Comparison of ENCODE assay signal across 27 cellular contexts in the genomic region with DNA sequence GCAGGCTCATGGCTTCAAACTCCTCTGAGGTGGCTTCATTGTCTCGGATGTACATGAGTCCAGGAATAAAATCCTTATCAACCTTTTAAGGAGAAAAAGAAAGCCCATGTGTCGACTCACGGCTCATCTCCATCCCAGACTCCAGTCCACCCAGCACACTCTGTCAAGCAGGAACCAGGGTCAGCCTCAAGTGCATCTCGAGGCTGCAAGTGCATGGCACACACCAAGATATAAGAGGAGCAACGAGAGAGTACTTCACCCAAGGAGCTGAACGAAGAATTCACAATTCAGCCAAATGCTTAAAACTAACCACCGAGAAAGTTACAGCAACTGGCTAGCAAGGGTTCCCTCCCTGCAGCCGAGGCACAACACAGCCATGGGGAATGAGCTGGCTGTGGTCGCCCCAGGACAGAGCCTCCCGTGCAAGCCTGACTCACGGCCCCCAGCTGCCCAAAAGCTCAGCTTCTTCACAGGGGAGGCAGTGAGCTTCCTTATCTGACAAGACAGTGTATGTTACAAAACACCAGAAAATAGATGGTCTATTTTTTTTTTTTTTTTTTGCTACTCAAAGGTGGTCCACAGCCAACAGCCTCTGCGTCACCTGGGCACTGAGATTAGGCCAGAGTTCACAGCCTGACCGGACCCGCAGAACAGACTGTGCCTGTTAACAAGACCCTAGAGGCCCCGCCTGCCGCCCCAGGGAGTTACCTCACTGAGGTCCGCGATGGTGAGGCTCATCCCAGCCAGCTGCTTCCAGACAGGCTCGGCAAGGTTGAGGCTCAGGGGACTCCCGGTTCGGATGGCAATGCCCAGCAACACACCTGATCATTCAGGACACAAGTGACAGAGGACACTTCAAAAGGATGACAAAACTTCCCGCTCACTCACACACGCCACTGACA. TPM values are rescaled to one million over a fixed set of nuclear protein-coding genes. Genes with fewer than 3 reads are reported as not detected.
DNase-seq lines count a peak whose midpoint lies in the region; ATAC-seq and TF ChIP-seq lines count a peak whose summit lies in the region.
"Had no signal": no experiment of that assay in that cellular context is flagged by ENCODE, and none has a peak within 500 bp of the region (broad histone marks: within the 10 kb centered on the region; RNA-seq: fewer than 3 reads in every experiment).

No MANE protein-coding gene starts in this region.

- peak overlapping the region in 2 of 3 donors; percentile 28 to 74 for H3K27ac Mint-ChIP-seq in CD4-positive, CD25-positive, alpha-beta regulatory T cell
- H3K27ac Mint-ChIP-seq in endodermal cell = no peak overlapping the region
- H3K27ac Mint-ChIP-seq: CD8-positive, alpha-beta T cell; WTC11 had no signal

- H3K9me1 ChIP-seq in IMR-90 (ENCODE audit: insufficient read depth, low read length) = no peaks in the 10 kb centered on the region

- CTCF ChIA-PET in IMR-90 (lab: Yijun Ruan, JAX) = interaction anchor here (1.0 kb wide), 1 partner anchor 8 kb away, joined by 4 read pairs; no protein-coding TSS in a partner anchor

- H3K4me1 Mint-ChIP-seq in CD4-positive, CD25-positive, alpha-beta regulatory T cell = peaks cover 0 to 8% (median 0%) of the 10 kb centered on the region in 4 donors
- no peaks in the 10 kb centered on the region for H3K4me1 Mint-ChIP-seq in endodermal cell
- H3K4me1 Mint-ChIP-seq: naive thymus-derived CD8-positive, alpha-beta T cell; WTC11 had no signal

- no peak overlapping the region for H3K18ac ChIP-seq in IMR-90 (ENCODE audit: low read depth, low read length)

- H3K4me1 ChIP-seq in CD4-positive, CD25-positive, alpha-beta regulatory T cell (ENCODE audit: control insufficient read depth, insufficient read depth, low read length, poor library complexity, severe bottlenecking) = no peaks in the 10 kb centered on the region
- H3K4me1 ChIP-seq in IMR-90 (ENCODE audit: control insufficient read depth, insufficient read depth, low read length) = peaks cover 2% of the 10 kb centered on the region; the same call in 1 of the 2 replicates
- no peaks in the 10 kb centered on the region for H3K4me1 ChIP-seq in endodermal cell (ENCODE audit: control insufficient read depth, insufficient read depth, low read length)
- no peaks in the 10 kb centered on the region for H3K4me1 ChIP-seq in sigmoid colon
- no peaks in the 10 kb centered on the region for H3K4me1 ChIP-seq in vagina
- H3K4me1 ChIP-seq: pancreas had no signal

- H3K4me3 Mint-ChIP-seq in CD4-positive, CD25-positive, alpha-beta regulatory T cell = no peak overlapping the region
- H3K4me3 Mint-ChIP-seq in endodermal cell = no peak overlapping the region
- H3K4me3 Mint-ChIP-seq: CD8-positive, alpha-beta T cell; naive thymus-derived CD8-positive, alpha-beta T cell; WTC11 had no signal

- no peak overlapping the region for H2BK15ac ChIP-seq in IMR-90 (ENCODE audit: low read depth, low read length)

- no peak overlapping the region for H2AK5ac ChIP-seq in IMR-90 (ENCODE audit: low read depth, low read length)

- H3K27me3 Mint-ChIP-seq in CD4-positive, CD25-positive, alpha-beta regulatory T cell = no peaks in the 10 kb centered on the region
- H3K27me3 Mint-ChIP-seq in endodermal cell (ENCODE audit: insufficient read depth) = no peaks in the 10 kb centered on the region
- H3K27me3 Mint-ChIP-seq: naive thymus-derived CD8-positive, alpha-beta T cell had no signal

- POLR2A ChIA-PET in IMR-90 (lab: Charles Lee; ENCODE audit: unreplicated experiment) = no interaction called here

- no peak overlapping the region for H2AFZ ChIP-seq in IMR-90 (replicated peaks; ENCODE audit: low read length, poor library complexity)

- no TSS peak for BruUV-seq in IMR-90 (replicated peaks; lab: Mats Ljungman, UMichigan)

- no peak for TF ChIP-seq POLR2A in IMR-90 (IDR thresholded peaks at IDR 0.05; ENCODE audit: low read depth, low read length)
- TF ChIP-seq POLR2A in sigmoid colon (IDR thresholded peaks at IDR 0.05) = no peak
- TF ChIP-seq POLR2A in vagina (IDR thresholded peaks at IDR 0.05) = no peak

- H4K91ac ChIP-seq in IMR-90 (ENCODE audit: insufficient read depth, low read depth, low read length) = no peak overlapping the region

- H3K36me3 ChIP-seq in CD4-positive, CD25-positive, alpha-beta regulatory T cell (ENCODE audit: control insufficient read depth, insufficient read depth, low read length) = peaks cover 68% of the 10 kb centered on the region
- H3K36me3 ChIP-seq in IMR-90 (ENCODE audit: control insufficient read depth, insufficient read depth, low read length) (peaks cover 46% of the 10 kb centered on the region), endodermal cell (ENCODE audit: control insufficient read depth, insufficient read depth, low read length) (peaks cover 82% of the 10 kb centered on the region), sigmoid colon (peaks cover 32 to 89% (median 69%) of the 10 kb centered on the region in 4 donors), vagina (peaks cover 4 to 60% of the 10 kb centered on the region in 2 donors)

- H3K56ac ChIP-seq in IMR-90 (ENCODE audit: extremely low read depth, insufficient read depth, low read length) = no peak overlapping the region

- peak overlapping the region; percentile 28 for H2AK9ac ChIP-seq in IMR-90 (replicated peaks; ENCODE audit: low read depth, low read length, poor library complexity)

- H3K27ac ChIP-seq in CD4-positive, CD25-positive, alpha-beta regulatory T cell (ENCODE audit: insufficient read depth, low read length, poor library complexity, severe bottlenecking) = no peak overlapping the region
- H3K27ac ChIP-seq in IMR-90 (ENCODE audit: insufficient read depth, low read length) (no peak overlapping the region), endodermal cell (ENCODE audit: low read depth, low read length) (no peak overlapping the region), sigmoid colon (no peak overlapping the region), vagina (no peak overlapping the region)
- H3K27ac ChIP-seq: pancreas, RWPE1 had no signal

- no peak overlapping the region for H2BK120ac ChIP-seq in IMR-90 (ENCODE audit: low read depth, low read length)

- no peak for DNase-seq in CD4-positive, CD25-positive, alpha-beta regulatory T cell
- DNase-seq in IMR-90 (peak; percentile 66), endodermal cell (peak; percentile 26), sigmoid colon (peak; percentile 61), left cardiac atrium (no peak), vagina (ENCODE audit: extremely low spot score in 2 of 2) (no peak), SHP77 (lab: John Stamatoyannopoulos, UW) (no peak)
- DNase-seq: activated CD4-positive, alpha-beta T cell treated with anti-CD3 and anti-CD28 coated beads, Interleukin-2, amount 50 U/mL, for 4 hours; activated gamma-delta T cell treated with Interleukin-2 at 50 U/mL for 16 hours; anterior cingulate cortex; CD8-positive, alpha-beta T cell; kidney glomerular epithelial cell; mesenchymal stem cell; MM.1S; naive thymus-derived CD8-positive, alpha-beta T cell; NCI-H1436 treated with DMSO at 0.1 percent for 48 hours; NCI-H524 treated with DMSO at 0.1 percent for 48 hours; T-helper 9 cell had no signal

- WGBS in IMR-90 (ENCODE audit: extremely low coverage in 2 of 2, insufficient read length in 1 of 2), 2 experiments = 87% methylated on average over 13 of the region's 23 CpGs; no CpG with 5 or more reads in 1 of the 2 experiments
- WGBS in endodermal cell (ENCODE audit: insufficient coverage in 1 of 2, insufficient read length in 1 of 2), 2 experiments = 94 to 96% methylated on average over 16 to 23 of the region's 23 CpGs
- 96 to 97% methylated on average over 23 of the region's 23 CpGs for WGBS in sigmoid colon, 2 donors

- peaks cover 51% of the 10 kb centered on the region for H3K36me3 Mint-ChIP-seq in CD4-positive, CD25-positive, alpha-beta regulatory T cell
- peaks cover 71% of the 10 kb centered on the region for H3K36me3 Mint-ChIP-seq in endodermal cell (ENCODE audit: low read depth)

- no peak for TF ChIP-seq RAD21 in IMR-90 (IDR thresholded peaks at IDR 0.05; ENCODE audit: low read length)

- no peak overlapping the region for H4K8ac ChIP-seq in IMR-90 (ENCODE audit: low read depth in 2 of 2, low read length in 2 of 2)

- H4K5ac ChIP-seq in IMR-90 (ENCODE audit: low read depth, low read length) = no peak overlapping the region

- no peak overlapping the region for H3K14ac ChIP-seq in IMR-90 (replicated peaks; ENCODE audit: low read depth, low read length)

- H3K9me3 Mint-ChIP-seq in CD4-positive, CD25-positive, alpha-beta regulatory T cell = no peaks in the 10 kb centered on the region
- H3K9me3 Mint-ChIP-seq in endodermal cell = no peaks in the 10 kb centered on the region
- H3K9me3 Mint-ChIP-seq: CD8-positive, alpha-beta T cell; naive thymus-derived CD8-positive, alpha-beta T cell; WTC11 had no signal

- no peaks in the 10 kb centered on the region for H3K9me3 ChIP-seq in CD4-positive, CD25-positive, alpha-beta regulatory T cell (ENCODE audit: control insufficient read depth in 2 of 2, low read length in 2 of 2)
- H3K9me3 ChIP-seq in IMR-90 (ENCODE audit: control insufficient read depth, insufficient read depth, low read length) = no peaks in the 10 kb centered on the region
- H3K9me3 ChIP-seq in endodermal cell (ENCODE audit: control insufficient read depth, low read length) = no peaks in the 10 kb centered on the region
- no peaks in the 10 kb centered on the region for H3K9me3 ChIP-seq in sigmoid colon
- H3K9me3 ChIP-seq in vagina = no peaks in the 10 kb centered on the region
- H3K9me3 ChIP-seq: pancreas had no signal

- H3K9ac ChIP-seq in IMR-90 (ENCODE audit: low read depth, low read length) (no peak overlapping the region), endodermal cell (ENCODE audit: extremely low read depth, low read length, poor library complexity, severe bottlenecking) (no peak overlapping the region)

- H3K4me3 ChIP-seq in CD4-positive, CD25-positive, alpha-beta regulatory T cell (ENCODE audit: low read depth, low read length) = no peak overlapping the region
- no peak overlapping the region for H3K4me3 ChIP-seq in IMR-90 (ENCODE audit: insufficient read depth, low read depth, low read length)
- H3K4me3 ChIP-seq in endodermal cell (ENCODE audit: low read length) = no peak overlapping the region
- no peak overlapping the region for H3K4me3 ChIP-seq in sigmoid colon
- H3K4me3 ChIP-seq in vagina = no peak overlapping the region
- H3K4me3 ChIP-seq: GM12878, pancreas had no signal

- no peak overlapping the region for H2BK5ac ChIP-seq in IMR-90 (ENCODE audit: low read depth, low read length, poor library complexity, severe bottlenecking)

- H3K79me1 ChIP-seq in IMR-90 (ENCODE audit: low read depth in 1 of 2, low read length in 2 of 2) = 0 out of 4 replicates have a peak, but pooled peaks cover 0 to 3% of the 10 kb centered on the region in 2 experiments

- intact Hi-C loops in IMR-90 (cut with micrococcal nuclease) (no loop called here), sigmoid colon (cut with DNase I) (no loop called here), left cardiac atrium (cut with DNase I) (no loop called here), vagina (cut with DNase I) (no loop called here)

- in situ Hi-C loops in IMR-90 (cut with MboI; ENCODE audit: low sequenced_read_pairs) = loop anchor here (25.0 kb wide), 1 partner anchor 1228 kb away; no protein-coding TSS in a partner anchor

- no peak for TF ChIP-seq CTCF in IMR-90 (conservative IDR thresholded peaks at IDR 0.05; ENCODE audit: low read depth, low read length)
- no peak for TF ChIP-seq CTCF in endodermal cell (conservative IDR thresholded peaks at IDR 0.05)
- no peak for TF ChIP-seq CTCF in sigmoid colon (IDR thresholded peaks at IDR 0.05)
- no peak for TF ChIP-seq CTCF in vagina (IDR thresholded peaks at IDR 0.05)

- dilution Hi-C loops in IMR-90 (cut with HindIII; ENCODE audit: low sequenced_read_pairs, unreplicated experiment) = no loop called here

- no peak overlapping the region for H2BK20ac ChIP-seq in IMR-90 (ENCODE audit: low read depth, low read length)

- no peaks in the 10 kb centered on the region for H3K27me3 ChIP-seq in CD4-positive, CD25-positive, alpha-beta regulatory T cell (ENCODE audit: control insufficient read depth, insufficient read depth, low read length)
- no peaks in the 10 kb centered on the region for H3K27me3 ChIP-seq in IMR-90 (ENCODE audit: control insufficient read depth, insufficient read depth, low read length)
- H3K27me3 ChIP-seq in endodermal cell (ENCODE audit: control insufficient read depth, insufficient read depth, low read length, poor library complexity, severe bottlenecking) = no peaks in the 10 kb centered on the region
- no peaks in the 10 kb centered on the region for H3K27me3 ChIP-seq in sigmoid colon
- no peaks in the 10 kb centered on the region for H3K27me3 ChIP-seq in vagina
- H3K27me3 ChIP-seq: pancreas had no signal

- TF ChIP-seq EP300 in sigmoid colon (IDR thresholded peaks at IDR 0.05) = no peak

- no peak overlapping the region for H3K4ac ChIP-seq in IMR-90 (ENCODE audit: low read depth, low read length)

- ATAC-seq in CD4-positive, CD25-positive, alpha-beta regulatory T cell (ENCODE audit: low read depth in 2 of 2) = no peak
- ATAC-seq in IMR-90 (ENCODE audit: low read depth) (peak; percentile 63; the same call in 1 of the 2 replicates), left cardiac atrium (no peak)
- ATAC-seq: CD8-positive, alpha-beta T cell; GM12878; HCT116; naive thymus-derived CD8-positive, alpha-beta T cell; pancreas; right cardiac atrium; SK-N-SH treated with all-trans-retinoic acid at 6 μM for 48 hours; WTC11 had no signal

- H3K23ac ChIP-seq in IMR-90 (ENCODE audit: low read depth, low read length) = no peak overlapping the region

- H4K20me1 ChIP-seq in IMR-90 (ENCODE audit: insufficient read depth, low read length) = no peaks in the 10 kb centered on the region

- no peak overlapping the region for H3K4me2 ChIP-seq in IMR-90 (ENCODE audit: low read depth, low read length)

RNA-seq across cellular contexts. Expression of a gene that starts 15.9 kb away (rescaled TPM):
- not detected for total RNA-seq in CD4-positive, CD25-positive, alpha-beta regulatory T cell
- not detected for polyA plus RNA-seq in CD4-positive, CD25-positive, alpha-beta regulatory T cell
- under 0.01 TPM in 1 of 2 replicates, not detected in the other for total RNA-seq in IMR-90 (2012; rRNA removed)
- polyA plus RNA-seq in IMR-90 (2012; rRNA removed) = 0.03 TPM in 1 of 2 replicates, not detected in the other
- not detected in 2 replicates for polyA plus RNA-seq in IMR-90 (2012; cell fraction: cytosol; rRNA removed)
- not detected in 2 replicates for polyA plus RNA-seq in IMR-90 (2012; cell fraction: nucleus; rRNA removed; ENCODE audit: low replicate concordance)
- under 1 TPM; 0.29 to 0.84 TPM for total RNA-seq in endodermal cell
- 1.1 TPM for polyA plus RNA-seq in endodermal cell (2013, experiment 1 of 2)
- 0.79 TPM for polyA plus RNA-seq in endodermal cell (2013, experiment 2 of 2)
- under 1 TPM in 1 of 4 donors, not detected in 3; 0.36 TPM for total RNA-seq in sigmoid colon
- under 1 TPM in 1 of 3 donors, not detected in 2; 0.41 TPM for polyA plus RNA-seq in sigmoid colon
- total RNA-seq in left cardiac atrium = under 1 TPM in 1 of 2 donors, not detected in 1; 0.09 TPM
- total RNA-seq in vagina = 0.25 TPM
- total RNA-seq: CD8-positive, alpha-beta T cell; fibroblast of lung; glomerular endothelial cell; GM12878; naive thymus-derived CD8-positive, alpha-beta T cell had no signal
- polyA plus RNA-seq: fibroblast of lung; naive thymus-derived CD8-positive, alpha-beta T cell had no signal

Comparison
In these comparisons a context has a peak if more than half of its experiments do, and no peak if none do; other contexts are left out.
1. DNase-seq: peak in IMR-90 (single experiment), endodermal cell (single experiment) and sigmoid colon (single experiment); none in CD4-positive, CD25-positive, alpha-beta regulatory T cell (0 of 3), left cardiac atrium (single experiment), vagina (0 of 2) and SHP77 (0 of 2).